19 cellular contexts compared by ENCODE assay signal in the genomic region with DNA sequence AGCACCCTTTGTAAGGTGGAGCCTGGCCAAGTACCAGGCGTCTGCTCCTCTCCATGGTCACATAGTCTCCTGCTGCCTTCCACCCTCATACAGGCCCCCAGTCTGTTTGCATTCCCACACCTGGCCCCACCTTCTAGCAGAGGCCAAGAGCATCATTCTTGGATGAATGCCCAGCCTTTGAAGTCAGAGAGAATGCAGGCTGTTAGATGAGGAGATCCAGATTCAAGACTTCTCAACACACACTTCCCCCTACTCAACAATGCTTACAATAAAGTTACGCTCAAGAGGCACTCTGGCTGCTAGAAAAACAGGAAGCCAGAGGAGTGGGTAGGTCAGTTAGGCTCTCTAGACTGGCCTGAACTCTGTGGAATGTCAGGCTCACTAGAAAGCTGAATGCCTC. TPM values are rescaled to one million over a fixed set of nuclear protein-coding genes. Genes with fewer than 3 reads are reported as not detected.
DNase-seq lines count a peak whose midpoint lies in the region; ATAC-seq, FAIRE-seq and TF ChIP-seq lines count a peak whose summit lies in the region.
"Had no signal": no experiment of that assay in that cellular context is flagged by ENCODE, and none has a peak within 500 bp of the region (broad histone marks: within the 10 kb centered on the region; RNA-seq: fewer than 3 reads in every experiment).

No MANE protein-coding gene starts in this region.

- DNase-seq in HepG2 (ENCODE audit: low spot score) (peak; percentile 64), right lobe of liver (no peak), bronchial epithelial cell (ENCODE audit: low read depth) (peak; percentile 42), lower lobe of right lung (peak; percentile 75), CD1c-positive myeloid dendritic cell (ENCODE audit: extremely low spot score) (no peak)
- DNase-seq in activated CD4-positive, alpha-beta T cell treated with anti-CD3 and anti-CD28 coated beads for 36 hours: no peak
- DNase-seq: activated CD4-positive, alpha-beta T cell treated with anti-CD3 and anti-CD28 coated beads for 48 hours; COR-L47; erythroblast; left cardiac atrium; NCI-H2029 treated with DMSO at 0.1 percent for 48 hours; NCI-H82; SIG-M5; stimulated activated CD4-positive, alpha-beta T cell treated with anti-CD3 and anti-CD28 coated beads, Interleukin-2, amount 100 ng/mL, for 24 hours had no signal

- no peak for TF ChIP-seq RAD21 in HepG2 (CRISPR knock-in tag; IDR thresholded peaks at IDR 0.05)

- no peaks in the 10 kb centered on the region for H3K36me3 Mint-ChIP-seq in activated CD4-positive, alpha-beta T cell treated with anti-CD3 and anti-CD28 coated beads for 36 hours (ENCODE audit: low read depth)
- H3K36me3 Mint-ChIP-seq: activated naive CD8-positive, alpha-beta T cell; natural killer cell treated with Interleukin-12 subunit alpha and Interleukin-12 subunit beta and Interleukin-15 and Interleukin-18, amount 100 ng/mL, for 72 hours had no signal

- 0% methylated on average over 1 of the region's 2 CpGs for WGBS in HepG2 (ENCODE audit: low lambda C conversion rate)
- WGBS in right lobe of liver (ENCODE audit: insufficient coverage, low coverage, low lambda C conversion rate, missing lambda C conversion rate): 42% methylated on average over 2 of the region's 2 CpGs
- WGBS in gastroesophageal sphincter (ENCODE audit: low coverage in 1 of 2), 2 donors: no CpG with 5 or more reads among the region's 2 CpGs

- intact Hi-C loops in HepG2 (cut with micrococcal nuclease; ENCODE audit: unreplicated experiment): no loop called here
- intact Hi-C loops in right lobe of liver (cut with DNase I): no loop called here
- intact Hi-C loops in lower lobe of right lung (cut with DNase I): no loop called here
- intact Hi-C loops in activated CD4-positive, alpha-beta T cell treated with anti-CD3 and anti-CD28 coated beads for 36 hours (cut with DNase I, micrococcal nuclease): no loop called here

- peaks cover 2% of the 10 kb centered on the region for H3K27me3 Mint-ChIP-seq in activated CD4-positive, alpha-beta T cell treated with anti-CD3 and anti-CD28 coated beads for 36 hours
- H3K27me3 Mint-ChIP-seq: activated naive CD8-positive, alpha-beta T cell had no signal

- H3K27me3 ChIP-seq in HepG2 (ENCODE audit: control insufficient read depth in 1 of 2, insufficient read depth in 2 of 2, low read length in 2 of 2) (no peaks in the 10 kb centered on the region), right lobe of liver (peaks cover 0 to 4% of the 10 kb centered on the region in 2 donors), bronchial epithelial cell (ENCODE audit: control insufficient read depth, insufficient read depth, low read length) (no peaks in the 10 kb centered on the region), lower lobe of right lung (ENCODE audit: low read depth) (no peaks in the 10 kb centered on the region), gastroesophageal sphincter (no peaks in the 10 kb centered on the region)
- H3K27me3 ChIP-seq: suprapubic skin had no signal

- H3K9ac ChIP-seq in HepG2 (ENCODE audit: insufficient read depth, low read depth, low read length): no peak overlapping the region

- H3K4me1 ChIP-seq in HepG2 (ENCODE audit: insufficient read depth, low read length) (no peaks in the 10 kb centered on the region), right lobe of liver (no peaks in the 10 kb centered on the region), lower lobe of right lung (no peaks in the 10 kb centered on the region), gastroesophageal sphincter (peaks cover 0 to 13% (median 0%) of the 10 kb centered on the region in 3 donors)

- H2AFZ ChIP-seq in HepG2 (ENCODE audit: low read length): no peak overlapping the region

- FAIRE-seq in HepG2 (lab: Jason Lieb, UNC): no peak
- no peak for FAIRE-seq in bronchial epithelial cell (lab: Jason Lieb, UNC)

- no peak overlapping the region for H3K4me2 ChIP-seq in HepG2 (ENCODE audit: low read depth, low read length)

- in situ Hi-C loops in HepG2 (cut with HindIII; ENCODE audit: extremely low pct_ligation_motif_present, low pct_unique_long_range_greater_than_20kb): no loop called here

- CTCF ChIA-PET in HepG2 (lab: Yijun Ruan, JAX; ENCODE audit: low intra/inter-chr PET ratio, low total read pairs): no interaction called here
- CTCF ChIA-PET in activated CD4-positive, alpha-beta T cell treated with anti-CD3 and anti-CD28 coated beads for 36 hours (lab: Charles Lee): no interaction called here

- no peaks in the 10 kb centered on the region for H3K4me1 Mint-ChIP-seq in activated CD4-positive, alpha-beta T cell treated with anti-CD3 and anti-CD28 coated beads for 36 hours

- H3K27ac ChIP-seq in HepG2 (ENCODE audit: extremely low read length, insufficient read depth, low read length): no peak overlapping the region
- no peak overlapping the region for H3K27ac ChIP-seq in right lobe of liver
- no peak overlapping the region for H3K27ac ChIP-seq in lower lobe of right lung
- H3K27ac ChIP-seq in gastroesophageal sphincter: no peak overlapping the region
- H3K27ac ChIP-seq: suprapubic skin had no signal

- H4K20me1 ChIP-seq in HepG2 (ENCODE audit: insufficient read depth, low read length): no peaks in the 10 kb centered on the region

- no peak overlapping the region for H3K4me3 Mint-ChIP-seq in activated CD4-positive, alpha-beta T cell treated with anti-CD3 and anti-CD28 coated beads for 36 hours
- H3K4me3 Mint-ChIP-seq: activated naive CD8-positive, alpha-beta T cell; natural killer cell treated with Interleukin-12 subunit alpha and Interleukin-12 subunit beta and Interleukin-15 and Interleukin-18, amount 100 ng/mL, for 72 hours had no signal

- H3K36me3 ChIP-seq in HepG2 (replicated peaks in 1 of 2; ENCODE audit: control insufficient read depth in 1 of 2, insufficient read depth in 2 of 2, low read length in 2 of 2) (no peaks in the 10 kb centered on the region), right lobe of liver (no peaks in the 10 kb centered on the region), bronchial epithelial cell (ENCODE audit: control insufficient read depth, insufficient read depth, low read length) (no peaks in the 10 kb centered on the region), lower lobe of right lung (no peaks in the 10 kb centered on the region), gastroesophageal sphincter (no peaks in the 10 kb centered on the region)
- H3K36me3 ChIP-seq: suprapubic skin had no signal

- POLR2A ChIA-PET in HepG2 (lab: Yijun Ruan, JAX): no interaction called here
- POLR2A ChIA-PET in activated CD4-positive, alpha-beta T cell treated with anti-CD3 and anti-CD28 coated beads for 36 hours (lab: Charles Lee): no interaction called here

- no peak for TF ChIP-seq CTCF in HepG2 (CRISPR knock-in tag; IDR thresholded peaks at IDR 0.05)
- no peak for TF ChIP-seq CTCF in right lobe of liver (IDR thresholded peaks at IDR 0.05)
- TF ChIP-seq CTCF in bronchial epithelial cell (IDR thresholded peaks at IDR 0.05; ENCODE audit: insufficient read depth, low read length, severe bottlenecking): no peak
- no peak for TF ChIP-seq CTCF in lower lobe of right lung (IDR thresholded peaks at IDR 0.05)
- TF ChIP-seq CTCF in gastroesophageal sphincter (IDR thresholded peaks at IDR 0.05): no peak

- H3K79me2 ChIP-seq in HepG2 (ENCODE audit: insufficient read depth, low read length): no peaks in the 10 kb centered on the region

- peak; percentile 33; the same call in 1 of the 3 replicates for ATAC-seq in HepG2
- ATAC-seq in right lobe of liver: no peak
- ATAC-seq in lower lobe of right lung: peak; percentile 93 to 96
- no peak for ATAC-seq in HG03521 (IDR thresholded peaks at IDR 0.05; ENCODE audit: unreplicated experiment)
- no peak for ATAC-seq in activated CD4-positive, alpha-beta T cell treated with anti-CD3 and anti-CD28 coated beads for 36 hours
- no peak for ATAC-seq in gastroesophageal sphincter
- ATAC-seq: left cardiac atrium; natural killer cell treated with Interleukin-12 subunit alpha and Interleukin-12 subunit beta and Interleukin-15 and Interleukin-18, amount 100 ng/mL, for 72 hours had no signal

- TF ChIP-seq EP300 in HepG2 (IDR thresholded peaks at IDR 0.05; ENCODE audit: low read depth in 2 of 2, low read length in 2 of 2) (no peak), HepG2 (CRISPR knock-in tag; IDR thresholded peaks at IDR 0.05; ENCODE audit: borderline replicate concordance) (no peak), gastroesophageal sphincter (IDR thresholded peaks at IDR 0.05) (no peak)

- no peak overlapping the region for H3K27ac Mint-ChIP-seq in activated CD4-positive, alpha-beta T cell treated with anti-CD3 and anti-CD28 coated beads for 36 hours
- H3K27ac Mint-ChIP-seq: activated naive CD8-positive, alpha-beta T cell; natural killer cell treated with Interleukin-12 subunit alpha and Interleukin-12 subunit beta and Interleukin-15 and Interleukin-18, amount 100 ng/mL, for 72 hours had no signal

- H3K4me3 ChIP-seq in HepG2 (replicated peaks in 1 of 3; ENCODE audit: insufficient read depth in 1 of 3, low read depth in 2 of 3, low read length in 3 of 3) (no peak overlapping the region), right lobe of liver (no peak overlapping the region), bronchial epithelial cell (ENCODE audit: low read depth, low read length) (no peak overlapping the region), lower lobe of right lung (no peak overlapping the region), gastroesophageal sphincter (no peak overlapping the region)
- H3K4me3 ChIP-seq: suprapubic skin had no signal

- H3K9me3 ChIP-seq in HepG2 (ENCODE audit: low read length) (no peaks in the 10 kb centered on the region), right lobe of liver (no peaks in the 10 kb centered on the region), lower lobe of right lung (no peaks in the 10 kb centered on the region), gastroesophageal sphincter (no peaks in the 10 kb centered on the region)
- H3K9me3 ChIP-seq: suprapubic skin had no signal

- no TSS peak for BruUV-seq in HepG2 (replicated peaks; lab: Mats Ljungman, UMichigan)

- no peaks in the 10 kb centered on the region for H3K9me3 Mint-ChIP-seq in activated CD4-positive, alpha-beta T cell treated with anti-CD3 and anti-CD28 coated beads for 36 hours (ENCODE audit: low read depth)
- H3K9me3 Mint-ChIP-seq: natural killer cell treated with Interleukin-12 subunit alpha and Interleukin-12 subunit beta and Interleukin-15 and Interleukin-18, amount 100 ng/mL, for 72 hours had no signal

- TF ChIP-seq POLR2A in HepG2 (IDR thresholded peaks at IDR 0.05; ENCODE audit: insufficient read depth in 1 of 2, low read depth in 2 of 2, low read length in 2 of 2): no peak
- no peak for TF ChIP-seq POLR2A in right lobe of liver (IDR thresholded peaks at IDR 0.05)
- no peak for TF ChIP-seq POLR2A in gastroesophageal sphincter (IDR thresholded peaks at IDR 0.05)

RNA-seq across cellular contexts. Expression of gene SHROOM4, which starts 43.3 kb away (rescaled TPM):
- total RNA-seq in HepG2 (2016; rRNA removed; fragmentation: Illumina TruSeq; extraction: Trizol): 0.15 and 0.18 TPM in 2 replicates
- total RNA-seq in HepG2 (2016; cell fraction: cytosol; rRNA removed; fragmentation: Illumina TruSeq; extraction: Trizol; ENCODE audit: low read depth): under 0.01 TPM in 1 of 2 replicates, not detected in the other
- 0.11 and 0.25 TPM in 2 replicates for total RNA-seq in HepG2 (2016; cell fraction: insoluble cytoplasmic fraction; rRNA removed; fragmentation: Illumina TruSeq; extraction: Trizol)
- total RNA-seq in HepG2 (2016; cell fraction: membrane; rRNA removed; fragmentation: Illumina TruSeq; extraction: Trizol): 0.03 TPM in 1 of 2 replicates, not detected in the other
- 0.06 and 0.09 TPM in 2 replicates for total RNA-seq in HepG2 (2016; cell fraction: nucleus; rRNA removed; fragmentation: Illumina TruSeq; extraction: Trizol)
- 0.05 and 0.08 TPM in 2 replicates for polyA plus RNA-seq in HepG2 (2011; rRNA removed)
- 0.04 and 0.05 TPM in 2 replicates for polyA plus RNA-seq in HepG2 (2011; cell fraction: cytosol; rRNA removed)
- 0.07 and 0.10 TPM in 2 replicates for polyA plus RNA-seq in HepG2 (2011; cell fraction: nucleus; rRNA removed)
- 0.03 and 0.04 TPM in 2 replicates for polyA plus RNA-seq in HepG2 (2012)
- not detected in 2 replicates for polyA plus RNA-seq in HepG2 (2016; cell fraction: cytosol; fragmentation: Illumina TruSeq; extraction: Trizol; ENCODE audit: low read depth)
- polyA plus RNA-seq in HepG2 (2016; cell fraction: insoluble cytoplasmic fraction; fragmentation: Illumina TruSeq; extraction: Trizol; ENCODE audit: low read depth): 0.04 and 0.05 TPM in 2 replicates
- 0.01 TPM in 1 of 2 replicates, not detected in the other for polyA plus RNA-seq in HepG2 (2016; cell fraction: membrane; fragmentation: Illumina TruSeq; extraction: Trizol; ENCODE audit: low read depth)
- 0.08 and 0.09 TPM in 2 replicates for polyA plus RNA-seq in HepG2 (2016; cell fraction: nucleus; fragmentation: Illumina TruSeq; extraction: Trizol; ENCODE audit: insufficient read depth, low read depth)
- 0.46 TPM in 1 of 2 replicates, not detected in the other for polyA minus RNA-seq in HepG2 (2011; rRNA and poly(A)+ RNA removed; ENCODE audit: low replicate concordance)
- polyA minus RNA-seq in HepG2 (2011; cell fraction: cytosol; rRNA and poly(A)+ RNA removed): 0.18 and 0.30 TPM in 2 replicates
- polyA minus RNA-seq in HepG2 (2011; cell fraction: nucleus; rRNA and poly(A)+ RNA removed): 0.12 and 0.39 TPM in 2 replicates
- 1 to 10 TPM in 4 of 6 experiments, under 1 TPM in 2; 0.55 to 2.0 (median 1.2) TPM for total RNA-seq in right lobe of liver
- total RNA-seq in bronchial epithelial cell: 0.26 and 0.51 TPM in 2 replicates
- total RNA-seq in lower lobe of right lung: 33.2 TPM
- not detected for total RNA-seq in activated CD4-positive, alpha-beta T cell treated with anti-CD3 and anti-CD28 coated beads for 36 hours
- 10 to 100 TPM in 3 of 4 donors, 1 to 10 TPM in 1; 8.6 to 15.1 (median 10.8) TPM for total RNA-seq in gastroesophageal sphincter
- total RNA-seq: natural killer cell treated with Interleukin-12 subunit alpha and Interleukin-12 subunit beta and Interleukin-15 and Interleukin-18, amount 100 ng/mL, for 72 hours had no signal

Comparison
In these comparisons a context has a peak if more than half of its experiments do, and no peak if none do; other contexts are left out.
1. ATAC-seq: peak in HepG2 (single experiment) and lower lobe of right lung (2 of 2); none in right lobe of liver (0 of 4), HG03521 (single experiment), activated CD4-positive, alpha-beta T cell treated with anti-CD3 and anti-CD28 coated beads for 36 hours (single experiment) and gastroesophageal sphincter (single experiment).
2. DNase-seq: peak in HepG2 (single experiment), bronchial epithelial cell (single experiment) and lower lobe of right lung (single experiment); none in right lobe of liver (0 of 3), activated CD4-positive, alpha-beta T cell treated with anti-CD3 and anti-CD28 coated beads for 36 hours (single experiment) and CD1c-positive myeloid dendritic cell (single experiment).